Comparison of ENCODE assay signal across 13 cellular contexts in genomic region chr1:5650283-5651026, GRCh38.
"Had no signal": no experiment of that assay in that cellular context is flagged by ENCODE, and none has a peak within 500 bp of the region (broad histone marks: within the 10 kb centered on the region; RNA-seq: fewer than 3 reads in every experiment).

No MANE protein-coding gene starts in this region.

- ATAC-seq: gastroesophageal sphincter, heart right ventricle, left lung, right lobe of liver, T-helper 17 cell, WTC11 had no signal

- H3K27me3 ChIP-seq: right lobe of liver, upper lobe of left lung had no signal

- H3K4me1 ChIP-seq: heart right ventricle, left lung, prostate gland, right lobe of liver, upper lobe of left lung had no signal

- H3K36me3 ChIP-seq: gastroesophageal sphincter, heart right ventricle, left lung, prostate gland, right lobe of liver, suprapubic skin, upper lobe of left lung had no signal

- DNase-seq: activated CD4-positive, alpha-beta T cell treated with anti-CD3 and anti-CD28 coated beads for 4 hours; activated naive CD4-positive, alpha-beta T cell treated with anti-CD3 and anti-CD28 coated beads, Interleukin-2, amount 10 ng/mL, durations not matched to agents 7 days and 5 days; activated T-cell treated with anti-CD3 and anti-CD28 coated beads, Interleukin-2, amount 50 U/mL, for 1 hour; heart right ventricle; mesenchymal stem cell; T-helper 17 cell had no signal

- H3K9me3 ChIP-seq: gastroesophageal sphincter, left lung, prostate gland, right lobe of liver, suprapubic skin, upper lobe of left lung had no signal

- H3K27ac ChIP-seq: gastroesophageal sphincter, heart right ventricle, left lung, right lobe of liver, suprapubic skin, upper lobe of left lung had no signal

- H3K4me3 ChIP-seq: gastroesophageal sphincter, heart right ventricle, left lung, prostate gland, right lobe of liver, suprapubic skin, upper lobe of left lung had no signal
